ENCODE assay signal across 8 cellular contexts in the genomic region with DNA sequence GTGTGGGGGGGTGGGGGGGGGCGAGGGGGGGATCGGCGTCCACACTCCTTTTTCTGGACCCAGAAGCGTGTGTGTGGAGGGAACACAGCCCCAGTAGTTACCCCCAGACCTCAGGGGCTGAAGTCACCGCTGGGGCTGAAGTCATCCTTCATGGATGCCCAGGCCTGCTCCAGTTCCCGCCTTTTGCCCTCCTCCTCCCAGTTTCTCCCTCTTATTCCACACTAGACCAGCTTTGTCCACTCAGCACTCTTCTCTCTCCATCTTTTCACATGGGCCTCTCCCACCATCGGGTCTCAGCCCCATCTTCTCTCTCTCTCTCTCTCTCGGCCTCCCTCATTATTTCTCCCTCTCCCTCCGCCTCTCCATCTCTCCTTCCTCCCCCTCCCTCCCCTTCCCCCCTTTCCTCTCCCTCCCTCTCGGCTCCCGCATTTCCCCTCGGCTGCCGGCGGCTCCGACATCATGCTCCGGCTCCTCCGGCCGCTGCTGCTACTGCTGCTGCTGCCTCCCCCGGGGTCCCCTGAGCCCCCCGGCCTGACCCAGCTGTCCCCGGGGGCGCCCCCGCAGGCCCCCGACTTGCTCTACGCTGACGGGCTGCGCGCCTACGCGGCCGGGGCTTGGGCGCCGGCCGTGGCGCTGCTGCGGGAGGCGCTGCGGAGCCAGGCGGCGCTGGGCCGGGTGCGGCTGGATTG. TPM values are rescaled to one million over a fixed set of nuclear protein-coding genes. Genes with fewer than 3 reads are reported as not detected.
DNase-seq lines count a peak whose midpoint lies in the region; ATAC-seq lines count a peak whose summit lies in the region.

A gene with protein sequence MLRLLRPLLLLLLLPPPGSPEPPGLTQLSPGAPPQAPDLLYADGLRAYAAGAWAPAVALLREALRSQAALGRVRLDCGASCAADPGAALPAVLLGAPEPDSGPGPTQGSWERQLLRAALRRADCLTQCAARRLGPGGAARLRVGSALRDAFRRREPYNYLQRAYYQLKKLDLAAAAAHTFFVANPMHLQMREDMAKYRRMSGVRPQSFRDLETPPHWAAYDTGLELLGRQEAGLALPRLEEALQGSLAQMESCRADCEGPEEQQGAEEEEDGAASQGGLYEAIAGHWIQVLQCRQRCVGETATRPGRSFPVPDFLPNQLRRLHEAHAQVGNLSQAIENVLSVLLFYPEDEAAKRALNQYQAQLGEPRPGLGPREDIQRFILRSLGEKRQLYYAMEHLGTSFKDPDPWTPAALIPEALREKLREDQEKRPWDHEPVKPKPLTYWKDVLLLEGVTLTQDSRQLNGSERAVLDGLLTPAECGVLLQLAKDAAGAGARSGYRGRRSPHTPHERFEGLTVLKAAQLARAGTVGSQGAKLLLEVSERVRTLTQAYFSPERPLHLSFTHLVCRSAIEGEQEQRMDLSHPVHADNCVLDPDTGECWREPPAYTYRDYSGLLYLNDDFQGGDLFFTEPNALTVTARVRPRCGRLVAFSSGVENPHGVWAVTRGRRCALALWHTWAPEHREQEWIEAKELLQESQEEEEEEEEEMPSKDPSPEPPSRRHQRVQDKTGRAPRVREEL (plus strand): TSS at position 426 of the 689 bp plus-strand sequence. CDS start 34 bp downstream, at position 460.

- H3K27me3 Mint-ChIP-seq in CD8-positive, alpha-beta memory T cell = peaks cover 32 to 51% of the 10 kb centered on the region in 2 donors

- H3K9ac ChIP-seq in HUES64 (ENCODE audit: low read depth, low read length) (peak within 1 kb of the TSS; percentile 91), mucosa of rectum (ENCODE audit: low read depth in 1 of 2, low read length in 2 of 2) (peak within 1 kb of the TSS; percentile 44 to 79)

- POLR2A ChIA-PET in CD8-positive, alpha-beta memory T cell (lab: Charles Lee) = interaction anchor here (0.6 to 3.1 kb wide), 7 partner anchors 24 to 375 kb away, joined by 3 to 23 read pairs (median 6); a partner anchor contains a TSS

- peak within 1 kb of the TSS; percentile 78 for H3K27ac ChIP-seq in CD8-positive, alpha-beta memory T cell (ENCODE audit: low read depth, low read length)
- peak within 1 kb of the TSS; percentile 56 for H3K27ac ChIP-seq in HUES64 (ENCODE audit: low read depth, low read length)
- H3K27ac ChIP-seq in esophagus (ENCODE audit: low read depth in 2 of 2, low read length in 1 of 2) = peak within 1 kb of the TSS; percentile 42 to 70
- H3K27ac ChIP-seq in mucosa of rectum (ENCODE audit: low read depth in 2 of 2, low read length in 2 of 2) = peak within 1 kb of the TSS; percentile 34 to 65

- no peak for DNase-seq in CD8-positive, alpha-beta memory T cell
- DNase-seq in T1000 (lab: John Stamatoyannopoulos, UW) = peak; percentile 19
- DNase-seq in ureter (ENCODE audit: low spot score) = no peak
- no peak for DNase-seq in cortex of kidney (lab: John Stamatoyannopoulos, UW)

- H3K9me3 ChIP-seq in CD8-positive, alpha-beta memory T cell (ENCODE audit: low read length) = no peaks in the 10 kb centered on the region
- H3K9me3 ChIP-seq in HUES64 (ENCODE audit: insufficient read depth, low read depth, low read length) (no peaks in the 10 kb centered on the region), esophagus (ENCODE audit: control insufficient read depth in 2 of 2, insufficient read depth in 1 of 2, low read depth in 1 of 2, low read length in 1 of 2) (peaks cover 0 to 5% of the 10 kb centered on the region in 2 donors), mucosa of rectum (ENCODE audit: control insufficient read depth in 2 of 2, low read length in 2 of 2) (no peaks in the 10 kb centered on the region)

- CTCF ChIA-PET in CD8-positive, alpha-beta memory T cell (lab: Charles Lee) = interaction anchor here (0.9 to 5.8 kb wide), 7 partner anchors 34 to 105 kb away, joined by 3 to 34 read pairs (median 5); a partner anchor contains a TSS

- H3K36me3 ChIP-seq in CD8-positive, alpha-beta memory T cell (ENCODE audit: insufficient read depth, low read length) = no peaks in the 10 kb centered on the region
- H3K36me3 ChIP-seq in HUES64 (ENCODE audit: insufficient read depth, low read length) = peaks cover 28% of the 10 kb centered on the region
- no peaks in the 10 kb centered on the region for H3K36me3 ChIP-seq in esophagus (ENCODE audit: control insufficient read depth in 2 of 2, insufficient read depth in 2 of 2, low read length in 1 of 2)
- peaks cover 0 to 3% of the 10 kb centered on the region in 2 donors for H3K36me3 ChIP-seq in mucosa of rectum (ENCODE audit: control insufficient read depth in 2 of 2, insufficient read depth in 2 of 2, low read length in 2 of 2)

- peaks cover 11% of the 10 kb centered on the region for H3K4me1 ChIP-seq in CD8-positive, alpha-beta memory T cell (ENCODE audit: insufficient read depth, low read length)
- H3K4me1 ChIP-seq in HUES64 (ENCODE audit: insufficient read depth, low read length) (peaks cover 15% of the 10 kb centered on the region), esophagus (ENCODE audit: control insufficient read depth in 2 of 2, insufficient read depth in 2 of 2, low read length in 1 of 2) (peaks cover 0 to 9% of the 10 kb centered on the region in 2 donors), mucosa of rectum (ENCODE audit: control insufficient read depth in 2 of 2, insufficient read depth in 2 of 2, low read length in 2 of 2) (peaks cover 11 to 12% of the 10 kb centered on the region in 2 donors)

- WGBS in HUES64 = 2% methylated on average over 41 of the region's 42 CpGs
- 0 to 1% methylated on average over 37 to 41 of the region's 42 CpGs for WGBS in esophagus, 2 donors

- H3K4me1 Mint-ChIP-seq in CD8-positive, alpha-beta memory T cell = peaks cover 15 to 25% (median 20%) of the 10 kb centered on the region in 3 donors

- peaks cover 14% of the 10 kb centered on the region for H3K27me3 ChIP-seq in CD8-positive, alpha-beta memory T cell (ENCODE audit: insufficient read depth, low read length, poor library complexity, severe bottlenecking)
- peaks cover 15% of the 10 kb centered on the region for H3K27me3 ChIP-seq in HUES64 (ENCODE audit: insufficient read depth, low read length)
- H3K27me3 ChIP-seq in esophagus (ENCODE audit: control insufficient read depth in 1 of 2, insufficient read depth in 2 of 2, low read length in 2 of 2) = peaks cover 0 to 2% of the 10 kb centered on the region in 2 donors
- peaks cover 29 to 36% of the 10 kb centered on the region in 2 donors for H3K27me3 ChIP-seq in mucosa of rectum (ENCODE audit: control insufficient read depth in 2 of 2, insufficient read depth in 2 of 2, low read length in 2 of 2)

- no peaks in the 10 kb centered on the region for H3K9me3 Mint-ChIP-seq in CD8-positive, alpha-beta memory T cell

- peaks cover 0 to 15% (median 0%) of the 10 kb centered on the region in 3 donors for H3K36me3 Mint-ChIP-seq in CD8-positive, alpha-beta memory T cell

- no peak for ATAC-seq in HG03571 (IDR thresholded peaks at IDR 0.05; ENCODE audit: unreplicated experiment)

- H3K4me3 Mint-ChIP-seq in CD8-positive, alpha-beta memory T cell = peak within 1 kb of the TSS; percentile 89 to 97 (median 93)

- peak within 1 kb of the TSS; percentile 75 for H3K4me3 ChIP-seq in CD8-positive, alpha-beta memory T cell (ENCODE audit: low read length)
- H3K4me3 ChIP-seq in HUES64 (ENCODE audit: low read length) (peak within 1 kb of the TSS; percentile 97), esophagus (ENCODE audit: low read depth in 1 of 2, low read length in 2 of 2) (peak within 1 kb of the TSS; percentile 56 to 70), mucosa of rectum (ENCODE audit: low read length in 2 of 2) (peak within 1 kb of the TSS; percentile 76 to 78)

- peak within 1 kb of the TSS; percentile 64 to 92 (median 86) for H3K27ac Mint-ChIP-seq in CD8-positive, alpha-beta memory T cell

RNA-seq across cellular contexts. Expression of the gene that starts here (rescaled TPM):
- total RNA-seq in CD8-positive, alpha-beta memory T cell = 1 to 10 TPM; 2.4 to 2.5 TPM
- 2.9 TPM for polyA plus RNA-seq in CD8-positive, alpha-beta memory T cell
- 23.3 TPM for polyA plus RNA-seq in HUES64 (2013, experiment 1 of 2)
- polyA plus RNA-seq in HUES64 (2013, experiment 2 of 2) = 24.5 TPM
- polyA plus RNA-seq in esophagus = 1 to 10 TPM; 3.4 to 3.9 TPM
- total RNA-seq in ureter = 27.9 TPM
